10 cellular contexts compared by ENCODE assay signal in the genomic region with DNA sequence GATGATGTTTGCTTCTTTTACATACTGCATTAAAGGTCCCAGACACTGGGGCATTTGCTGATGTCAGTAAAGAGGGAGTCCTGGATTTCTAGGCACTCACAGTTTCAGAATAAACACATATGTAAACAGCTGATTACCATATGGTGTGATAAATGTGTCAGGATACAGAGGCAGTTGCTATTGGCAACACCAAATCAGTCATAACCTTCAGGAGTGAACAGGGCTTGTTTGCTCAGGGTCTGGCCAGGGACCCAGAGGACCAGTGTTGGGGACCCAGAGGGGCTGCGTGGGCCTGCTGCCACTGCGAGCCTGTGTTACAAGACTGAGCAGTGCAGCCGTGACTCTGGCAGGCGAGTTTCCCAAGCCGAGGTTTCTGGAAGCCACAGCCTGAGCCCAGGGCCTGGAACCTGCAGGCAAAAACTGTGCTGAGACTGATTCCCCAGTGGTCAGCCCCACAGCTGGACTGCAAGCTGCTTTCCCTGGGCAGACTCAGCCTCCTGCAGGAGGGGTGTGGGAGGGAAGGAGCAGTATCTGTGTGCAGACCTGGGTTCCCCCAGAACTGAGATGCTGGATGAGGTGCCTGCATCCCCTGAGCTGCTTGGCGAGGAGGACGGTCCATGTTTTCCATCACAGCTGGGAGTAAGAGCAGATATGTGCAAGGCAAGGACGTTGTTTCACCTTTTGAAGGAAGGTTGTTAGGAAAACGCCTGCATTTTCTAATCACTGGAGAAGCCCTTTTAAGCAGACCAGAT. TPM values are rescaled to one million over a fixed set of nuclear protein-coding genes. Genes with fewer than 3 reads are reported as not detected.
DNase-seq lines count a peak whose midpoint lies in the region; ATAC-seq and TF ChIP-seq lines count a peak whose summit lies in the region.
"Had no signal": no experiment of that assay in that cellular context is flagged by ENCODE, and none has a peak within 500 bp of the region (broad histone marks: within the 10 kb centered on the region; RNA-seq: fewer than 3 reads in every experiment).

No MANE protein-coding gene starts in this region.

- peaks cover 97% of the 10 kb centered on the region for H3K4me1 Mint-ChIP-seq in osteocyte (ENCODE audit: unreplicated experiment)

- H3K27me3 Mint-ChIP-seq in osteocyte (ENCODE audit: unreplicated experiment), result no peaks in the 10 kb centered on the region

- H3K27ac Mint-ChIP-seq in osteocyte (ENCODE audit: unreplicated experiment), result peak overlapping the region; percentile 71

- no peaks in the 10 kb centered on the region for H3K27me3 ChIP-seq in prostate gland (replicated peaks; ENCODE audit: insufficient read depth)
- H3K27me3 ChIP-seq in effector memory CD4-positive, alpha-beta T cell (replicated peaks; ENCODE audit: control insufficient read depth, insufficient read depth, low read length, poor library complexity, severe bottlenecking), result no peaks in the 10 kb centered on the region

- POLR2A ChIA-PET in RWPE1 (lab: Yijun Ruan, JAX; ENCODE audit: low non-redundant PET), result no interaction called here

- H3K36me3 Mint-ChIP-seq in osteocyte (ENCODE audit: unreplicated experiment), result peaks cover 3% of the 10 kb centered on the region

- H3K4me1 ChIP-seq in prostate gland (replicated peaks), result no peaks in the 10 kb centered on the region
- no peaks in the 10 kb centered on the region for H3K4me1 ChIP-seq in effector memory CD4-positive, alpha-beta T cell (ENCODE audit: control insufficient read depth, insufficient read depth, low read length, poor library complexity, severe bottlenecking)

- DNase-seq in AG20443 (ENCODE audit: low spot score) (peak; percentile 40), RWPE1 (ENCODE audit: low spot score) (no peak), fibroblast of mammary gland (ENCODE audit: low read depth) (peak; percentile 64), osteocyte (ENCODE audit: extremely low spot score, unreplicated experiment) (no peak), prostate gland (ENCODE audit: low spot score) (no peak), SKM-1 treated with dmso at 0.1 percent for 144 hours (lab: John Stamatoyannopoulos, UW; ENCODE audit: unreplicated experiment) (no peak)
- DNase-seq in effector memory CD4-positive, alpha-beta T cell, result no peak
- DNase-seq: NCI-H524 treated with DMSO at 0.1 percent for 48 hours had no signal

- H3K4me3 ChIP-seq in fibroblast of mammary gland (ENCODE audit: control insufficient read depth, low read depth, low read length) (no peak overlapping the region), prostate gland (no peak overlapping the region)
- no peak overlapping the region for H3K4me3 ChIP-seq in effector memory CD4-positive, alpha-beta T cell (ENCODE audit: insufficient read depth, low read depth, low read length, poor library complexity, severe bottlenecking)

- TF ChIP-seq CTCF in RWPE1 (conservative IDR thresholded peaks at IDR 0.05; ENCODE audit: low read depth) (no peak), fibroblast of mammary gland (conservative IDR thresholded peaks at IDR 0.05; ENCODE audit: control insufficient read depth, insufficient read depth, low read depth, low read length) (peak; percentile 8), osteocyte (IDR thresholded peaks at IDR 0.05) (no peak), prostate gland (IDR thresholded peaks at IDR 0.05) (no peak)

- CTCF ChIA-PET in RWPE1 (lab: Yijun Ruan, JAX), result interaction anchor here (0.6 to 0.7 kb wide), 3 partner anchors 31 to 67 kb away, joined by 3 read pairs; no protein-coding TSS in a partner anchor

- H3K9me3 ChIP-seq in prostate gland, result no peaks in the 10 kb centered on the region
- no peaks in the 10 kb centered on the region for H3K9me3 ChIP-seq in effector memory CD4-positive, alpha-beta T cell (ENCODE audit: control insufficient read depth, low read length)

- H3K27ac ChIP-seq in RWPE1 (peak overlapping the region; percentile 78), prostate gland (no peak overlapping the region)
- no peak overlapping the region for H3K27ac ChIP-seq in effector memory CD4-positive, alpha-beta T cell (ENCODE audit: insufficient read depth, low read length, poor library complexity, severe bottlenecking)
- H3K27ac ChIP-seq: C4-2B had no signal

- ATAC-seq in HG03097 (IDR thresholded peaks at IDR 0.05; ENCODE audit: low FRiP score, unreplicated experiment), result no peak

- no peak for TF ChIP-seq POLR2A in prostate gland (IDR thresholded peaks at IDR 0.05)

- H3K36me3 ChIP-seq in prostate gland, result no peaks in the 10 kb centered on the region
- H3K36me3 ChIP-seq in effector memory CD4-positive, alpha-beta T cell (ENCODE audit: control insufficient read depth, insufficient read depth, low read length), result no peaks in the 10 kb centered on the region

- intact Hi-C loops in prostate gland (cut with DNase I), result no loop called here

- H3K9me3 Mint-ChIP-seq in osteocyte (ENCODE audit: unreplicated experiment), result no peaks in the 10 kb centered on the region

- 63% methylated on average over 9 of the region's 9 CpGs for WGBS in prostate gland

- no peak overlapping the region for H3K4me3 Mint-ChIP-seq in osteocyte (ENCODE audit: unreplicated experiment)

RNA-seq across cellular contexts. Expression of a gene that starts 23.6 kb away (rescaled TPM):
- total RNA-seq in osteocyte (91.0 and 94.7 TPM in 2 replicates), prostate gland (10 to 100 TPM in 1 of 2 donors, 1 to 10 TPM in 1; 9.2 to 17.8 TPM)

Comparison
In these comparisons a context has a peak if more than half of its experiments do, and no peak if none do; other contexts are left out.
1. DNase-seq: peak in AG20443 (single experiment) and fibroblast of mammary gland (single experiment); none in RWPE1 (single experiment), osteocyte (single experiment), prostate gland (single experiment), effector memory CD4-positive, alpha-beta T cell (0 of 3) and SKM-1 treated with dmso at 0.1 percent for 144 hours (single experiment).